In genomic region chr5:107571621-107572489, GRCh38 we compare ENCODE assay signal across 8 cellular contexts.
DNase-seq lines count a peak whose midpoint lies in the region; ATAC-seq and TF ChIP-seq lines count a peak whose summit lies in the region.

No MANE protein-coding gene starts in this region.

- H3K27ac ChIP-seq in parathyroid adenoma (no peak overlapping the region), tibial nerve (peak overlapping the region in 3 of 4 donors; percentile 12 to 69 (median 43))

- no peaks in the 10 kb centered on the region for H3K9me3 Mint-ChIP-seq in activated naive CD8-positive, alpha-beta T cell (ENCODE audit: low read depth)

- peak in 1 of 2 donors; percentile 76 for TF ChIP-seq EP300 in tibial nerve (IDR thresholded peaks at IDR 0.05)

- no peaks in the 10 kb centered on the region for H3K9me3 ChIP-seq in parathyroid adenoma (ENCODE audit: control insufficient read depth, low read length)
- no peaks in the 10 kb centered on the region for H3K9me3 ChIP-seq in tibial nerve

- CTCF ChIA-PET in GM10248 (lab: Yijun Ruan, JAX) = interaction anchor here (0.5 to 5.0 kb wide), 78 partner anchors 9 to 338 kb away, joined by 3 to 55 read pairs (median 4); no protein-coding TSS in a partner anchor

- peak overlapping the region; percentile 83 for H3K4me3 Mint-ChIP-seq in activated naive CD8-positive, alpha-beta T cell

- H3K4me1 Mint-ChIP-seq in activated naive CD8-positive, alpha-beta T cell (ENCODE audit: low read depth) = peaks cover 10% of the 10 kb centered on the region

- H2AFZ ChIP-seq in parathyroid adenoma = peak overlapping the region; percentile 85

- H3K27me3 ChIP-seq in parathyroid adenoma (ENCODE audit: control insufficient read depth, insufficient read depth, low read length) (no peaks in the 10 kb centered on the region), tibial nerve (no peaks in the 10 kb centered on the region)

- H3K27me3 Mint-ChIP-seq in activated naive CD8-positive, alpha-beta T cell = peaks cover 6% of the 10 kb centered on the region

- WGBS in tibial nerve, 2 donors = 6 to 7% methylated on average over 26 of the region's 26 CpGs

- TF ChIP-seq CTCF in GM10248 (IDR thresholded peaks at IDR 0.05; ENCODE audit: control extremely low read depth, extremely low read depth, low read depth, missing control alignments) = peak; percentile 97
- TF ChIP-seq CTCF in parathyroid adenoma (IDR thresholded peaks at IDR 0.05) = peak; percentile 96
- TF ChIP-seq CTCF in tibial nerve (IDR thresholded peaks at IDR 0.05) = peak; percentile 88 to 94 (median 90)

- DNase-seq in GM10248 (ENCODE audit: extremely low spot score) (peak; percentile 69), NAMALWA (ENCODE audit: low spot score) (peak; percentile 95), Right ventricle myocardium superior (peak; percentile 96), tibial nerve (ENCODE audit: low spot score in 2 of 2) (peak; percentile 94 to 99)

- no peaks in the 10 kb centered on the region for H3K36me3 ChIP-seq in parathyroid adenoma (ENCODE audit: control insufficient read depth, insufficient read depth, low read length)
- no peaks in the 10 kb centered on the region for H3K36me3 ChIP-seq in tibial nerve

- H3K27ac Mint-ChIP-seq in activated naive CD8-positive, alpha-beta T cell = no peak overlapping the region

- H3K9ac ChIP-seq in parathyroid adenoma = no peak overlapping the region

- H3K79me2 ChIP-seq in parathyroid adenoma = no peaks in the 10 kb centered on the region

- no peak for TF ChIP-seq POLR2A in tibial nerve (IDR thresholded peaks at IDR 0.05)

- H3K4me3 ChIP-seq in parathyroid adenoma (ENCODE audit: low read depth, low read length) = peak overlapping the region; percentile 66
- H3K4me3 ChIP-seq in tibial nerve = peak overlapping the region; percentile 15 to 54 (median 38)

- H3K4me2 ChIP-seq in parathyroid adenoma (ENCODE audit: low read length) = peak overlapping the region; percentile 75

- peak; percentile 54 for ATAC-seq in HG02588 (IDR thresholded peaks at IDR 0.05; ENCODE audit: unreplicated experiment)
- peak; percentile 97 for ATAC-seq in SK-N-SH treated with all-trans-retinoic acid at 6 μM for 48 hours
- peak; percentile 92 for ATAC-seq in Right ventricle myocardium superior (ENCODE audit: poor library complexity)

- H3K4me1 ChIP-seq in parathyroid adenoma (no peaks in the 10 kb centered on the region), tibial nerve (peaks cover 0 to 20% (median 0%) of the 10 kb centered on the region in 4 donors)

- POLR2A ChIA-PET in GM10248 (lab: Yijun Ruan, JAX) = no interaction called here

- intact Hi-C loops in Right ventricle myocardium superior (cut with DNase I) = no loop called here

- no peaks in the 10 kb centered on the region for H3K36me3 Mint-ChIP-seq in activated naive CD8-positive, alpha-beta T cell

TF ChIP-seq in SK-N-SH treated with all-trans-retinoic acid at 6 μM for 48 hours, 23 proteins besides CTCF, POLR2A, EP300 and RAD21:
- no peak for TF ChIP-seq ARNTL (CRISPR knock-in tag; IDR thresholded peaks at IDR 0.05; ENCODE audit: borderline replicate concordance, low read depth)
- no peak for TF ChIP-seq SNAI2 (CRISPR knock-in tag; IDR thresholded peaks at IDR 0.05)
- no peak for TF ChIP-seq TSHZ2 (CRISPR knock-in tag; IDR thresholded peaks at IDR 0.05)
- no peak for TF ChIP-seq ZC3H10 (CRISPR knock-in tag; IDR thresholded peaks at IDR 0.05)
